ENCODE assay signal across 1 cellular context in genomic region chr6:37705239-37706051, GRCh38.
TF ChIP-seq lines count a peak whose summit lies in the region.

No MANE protein-coding gene starts in this region.

TF ChIP-seq in K562, 482 proteins besides CTCF, POLR2A, EP300 and RAD21 (continued from another document and continues in another):
- no peak for TF ChIP-seq MITF (IDR thresholded peaks at IDR 0.05)
- TF ChIP-seq ZNF639 (CRISPR knock-in tag; conservative IDR thresholded peaks at IDR 0.05 in 1 of 2, IDR thresholded peaks at IDR 0.05 in 1 of 2) = 0 out of 4 replicates have a peak, but pooled peaks of 1 of the 2 experiments have one; percentile 32
- TF ChIP-seq HDAC2 (IDR thresholded peaks at IDR 0.05) = peak; percentile 32; the same call in 1 of the 2 replicates
- TF ChIP-seq NRF1 (conservative IDR thresholded peaks at IDR 0.05 in 1 of 2, IDR thresholded peaks at IDR 0.05 in 1 of 2) = peak; percentile 91 to 92
- TF ChIP-seq NR2C2 (CRISPR knock-in tag; IDR thresholded peaks at IDR 0.05) = no peak
- TF ChIP-seq NR2C2 (tag; IDR thresholded peaks at IDR 0.05) = peak; percentile 59
- peak in 1 of 2 experiments; percentile 75; a peak in 1 of 4 replicates for TF ChIP-seq KDM4B (IDR thresholded peaks at IDR 0.05; ENCODE audit: borderline replicate concordance in 2 of 2, low read depth in 1 of 2)
- no peak for TF ChIP-seq ZBTB43 (CRISPR knock-in tag; IDR thresholded peaks at IDR 0.05)
- no peak for TF ChIP-seq BRCA1 (IDR thresholded peaks at IDR 0.05)
- no peak for TF ChIP-seq BRCA1 (CRISPR knock-in tag; IDR thresholded peaks at IDR 0.05)
- TF ChIP-seq VEZF1 (CRISPR knock-in tag; IDR thresholded peaks at IDR 0.05) = peak; percentile 99
- peak; percentile 96 for TF ChIP-seq ZNF740 (CRISPR knock-in tag; IDR thresholded peaks at IDR 0.05)
- TF ChIP-seq ZNF740 (tag; IDR thresholded peaks at IDR 0.05) = peak in 1 of 2 experiments; percentile 93; a peak in 2 of 4 replicates
- no peak for TF ChIP-seq MXD1 (CRISPR knock-in tag; IDR thresholded peaks at IDR 0.05; ENCODE audit: borderline replicate concordance, poor library complexity, severe bottlenecking)
- 0 out of 2 replicates have a peak, but pooled peaks have one; percentile 25 for TF ChIP-seq RBFOX2 (IDR thresholded peaks at IDR 0.05; ENCODE audit: low read depth, low read length)
- TF ChIP-seq KLF13 (tag; IDR thresholded peaks at IDR 0.05; ENCODE audit: borderline replicate concordance, low read depth) = peak; percentile 90; the same call in 1 of the 2 replicates
- TF ChIP-seq ZBTB11 (CRISPR knock-in tag; IDR thresholded peaks at IDR 0.05) = no peak
- TF ChIP-seq MECOM (CRISPR knock-in tag; IDR thresholded peaks at IDR 0.05) = no peak
- 0 out of 4 replicates have a peak, but pooled peaks of 1 of the 2 experiments have one; percentile 17 for TF ChIP-seq HDAC1 (IDR thresholded peaks at IDR 0.05)
- no peak for TF ChIP-seq RERE (CRISPR knock-in tag; IDR thresholded peaks at IDR 0.05; ENCODE audit: borderline replicate concordance)
- no peak for TF ChIP-seq ZEB2 (IDR thresholded peaks at IDR 0.05)
- peak; percentile 65 for TF ChIP-seq CXXC5 (CRISPR knock-in tag; IDR thresholded peaks at IDR 0.05)
- no peak for TF ChIP-seq ZNF57 (CRISPR knock-in tag; IDR thresholded peaks at IDR 0.05)
- 0 out of 2 replicates have a peak, but pooled peaks have one; percentile 29 for TF ChIP-seq ARID2 (IDR thresholded peaks at IDR 0.05)
- TF ChIP-seq NKRF (IDR thresholded peaks at IDR 0.05; ENCODE audit: borderline replicate concordance) = no peak
- no peak for TF ChIP-seq GMEB1 (CRISPR knock-in tag; IDR thresholded peaks at IDR 0.05)
- TF ChIP-seq U2AF2 (optimal IDR thresholded peaks at IDR 0.05; ENCODE audit: low read depth, low read length) = no peak
- no peak for TF ChIP-seq SMARCC2 (IDR thresholded peaks at IDR 0.05; ENCODE audit: low read depth)
- 0 out of 2 replicates have a peak, but pooled peaks have one; percentile 24 for TF ChIP-seq CREB1 (IDR thresholded peaks at IDR 0.05)
- TF ChIP-seq CREB1 (CRISPR knock-in tag; IDR thresholded peaks at IDR 0.05) = peak; percentile 55; the same call in 1 of the 2 replicates
- TF ChIP-seq YBX1 (IDR thresholded peaks at IDR 0.05) = no peak
- TF ChIP-seq SP1 (CRISPR knock-in tag; IDR thresholded peaks at IDR 0.05) = peak; percentile 68; the same call in 1 of the 2 replicates
- no peak for TF ChIP-seq ARID3B (CRISPR knock-in tag; IDR thresholded peaks at IDR 0.05; ENCODE audit: borderline replicate concordance)
- no peak for TF ChIP-seq ZNF408 (CRISPR knock-in tag; IDR thresholded peaks at IDR 0.05; ENCODE audit: low read depth)
- no peak for TF ChIP-seq BDP1 (IDR thresholded peaks at IDR 0.05; ENCODE audit: insufficient read depth, insufficient read length)
- 0 out of 2 replicates have a peak, but pooled peaks have one; percentile 34 for TF ChIP-seq STAG1 (CRISPR knock-in tag; IDR thresholded peaks at IDR 0.05; ENCODE audit: borderline replicate concordance)
- no peak for TF ChIP-seq ZNF707 (CRISPR knock-in tag; conservative IDR thresholded peaks at IDR 0.05)
